ENCODE assay signal across 11 cellular contexts in genomic region chr19:16002380-16002779, GRCh38. TPM values are rescaled to one million over a fixed set of nuclear protein-coding genes. Genes with fewer than 3 reads are reported as not detected.
DNase-seq lines count a peak whose midpoint lies in the region; ATAC-seq and TF ChIP-seq lines count a peak whose summit lies in the region.
"Had no signal": no experiment of that assay in that cellular context is flagged by ENCODE, and none has a peak within 500 bp of the region (broad histone marks: within the 10 kb centered on the region; RNA-seq: fewer than 3 reads in every experiment).

No MANE protein-coding gene starts in this region.

- intact Hi-C loops in mucosa of descending colon (cut with DNase I, micrococcal nuclease), result no loop called here

- TF ChIP-seq CTCF in AG10803 (conservative IDR thresholded peaks at IDR 0.05; ENCODE audit: low read length) (no peak), mucosa of descending colon (IDR thresholded peaks at IDR 0.05) (no peak)

- H3K4me1 Mint-ChIP-seq in central memory CD8-positive, alpha-beta T cell, result peaks cover 24% of the 10 kb centered on the region
- H3K4me1 Mint-ChIP-seq in naive thymus-derived CD8-positive, alpha-beta T cell, result peaks cover 19 to 27% (median 23%) of the 10 kb centered on the region in 4 donors

- H3K4me1 ChIP-seq in mucosa of descending colon (ENCODE audit: low read depth), result peaks cover 2% of the 10 kb centered on the region

- peak overlapping the region; percentile 74 for H3K4me3 Mint-ChIP-seq in central memory CD8-positive, alpha-beta T cell
- peak overlapping the region; percentile 78 to 88 (median 82) for H3K4me3 Mint-ChIP-seq in naive thymus-derived CD8-positive, alpha-beta T cell

- H3K9me3 ChIP-seq in mucosa of descending colon, result no peaks in the 10 kb centered on the region

- peak overlapping the region; percentile 59 for H3K4me3 ChIP-seq in AG10803 (ENCODE audit: low read length)
- H3K4me3 ChIP-seq in mucosa of descending colon, result no peak overlapping the region

- no peak for ATAC-seq in central memory CD8-positive, alpha-beta T cell (replicated peaks; ENCODE audit: extremely low read depth, poor library complexity, severe bottlenecking)
- no peak for ATAC-seq in naive thymus-derived CD8-positive, alpha-beta T cell
- no peak for ATAC-seq in mucosa of descending colon

- H3K36me3 ChIP-seq in mucosa of descending colon (ENCODE audit: low read depth), result no peaks in the 10 kb centered on the region

- H3K9me3 Mint-ChIP-seq in central memory CD8-positive, alpha-beta T cell, result no peaks in the 10 kb centered on the region
- no peaks in the 10 kb centered on the region for H3K9me3 Mint-ChIP-seq in naive thymus-derived CD8-positive, alpha-beta T cell

- H3K27ac Mint-ChIP-seq in central memory CD8-positive, alpha-beta T cell (ENCODE audit: low read depth), result peak overlapping the region; percentile 74
- peak overlapping the region in 8 of 10 donors; percentile 54 to 89 (median 80) for H3K27ac Mint-ChIP-seq in naive thymus-derived CD8-positive, alpha-beta T cell

- H3K36me3 Mint-ChIP-seq in central memory CD8-positive, alpha-beta T cell (ENCODE audit: insufficient read depth), result no peaks in the 10 kb centered on the region
- no peaks in the 10 kb centered on the region for H3K36me3 Mint-ChIP-seq in naive thymus-derived CD8-positive, alpha-beta T cell

- POLR2A ChIA-PET in naive thymus-derived CD8-positive, alpha-beta T cell (lab: Charles Lee), result no interaction called here

- DNase-seq in AG10803 (ENCODE audit: low read depth) (peak; percentile 15), MV-4-11 (lab: John Stamatoyannopoulos, UW) (peak; percentile 64), nucleus accumbens (lab: John Stamatoyannopoulos, UW) (no peak), activated gamma-delta T cell treated with Interleukin-2 at 50 U/mL for 16 hours (no peak), mucosa of descending colon (no peak), NCI-H524 treated with DMSO at 0.1 percent for 48 hours (lab: John Stamatoyannopoulos, UW) (no peak)
- no peak for DNase-seq in central memory CD8-positive, alpha-beta T cell (ENCODE audit: low spot score in 2 of 2)
- no peak for DNase-seq in naive thymus-derived CD8-positive, alpha-beta T cell
- DNase-seq: hypothalamus, NCI-H69 had no signal

- H3K27me3 Mint-ChIP-seq in central memory CD8-positive, alpha-beta T cell, result no peaks in the 10 kb centered on the region
- H3K27me3 Mint-ChIP-seq in naive thymus-derived CD8-positive, alpha-beta T cell, result no peaks in the 10 kb centered on the region

RNA-seq across cellular contexts. Expression of gene OR10H4, which starts 53.6 kb away (rescaled TPM):
- total RNA-seq in naive thymus-derived CD8-positive, alpha-beta T cell, result not detected
- not detected for polyA plus RNA-seq in naive thymus-derived CD8-positive, alpha-beta T cell
- not detected for total RNA-seq in mucosa of descending colon
- total RNA-seq: Daoy had no signal

Comparison
In these comparisons a context has a peak if more than half of its experiments do, and no peak if none do; other contexts are left out.
1. DNase-seq: peak in AG10803 (single experiment) and MV-4-11 (single experiment); none in central memory CD8-positive, alpha-beta T cell (0 of 2), naive thymus-derived CD8-positive, alpha-beta T cell (0 of 10), nucleus accumbens (0 of 56), activated gamma-delta T cell treated with Interleukin-2 at 50 U/mL for 16 hours (single experiment), mucosa of descending colon (0 of 3) and NCI-H524 treated with DMSO at 0.1 percent for 48 hours (single experiment).